8 cellular contexts compared by ENCODE assay signal in the genomic region with DNA sequence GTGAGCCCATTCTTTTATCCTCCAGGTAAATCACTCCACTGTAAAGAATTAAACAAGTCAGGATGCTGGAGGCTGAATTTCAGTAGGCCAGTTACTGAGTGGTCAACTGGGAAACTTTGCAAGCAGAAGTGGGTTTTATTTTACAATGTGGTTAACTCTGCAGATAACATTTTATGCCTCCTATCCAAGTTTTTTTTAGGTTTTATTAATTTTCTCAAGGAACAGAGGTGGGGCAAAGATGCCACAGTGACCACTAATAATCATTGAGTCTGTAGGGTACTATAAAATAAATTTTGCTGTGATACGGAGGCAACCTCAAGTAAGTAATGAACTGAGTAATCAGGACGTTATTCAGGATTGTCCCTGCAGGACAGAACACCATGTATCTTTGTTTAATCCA.
"Had no signal": no experiment of that assay in that cellular context is flagged by ENCODE, and none has a peak within 500 bp of the region (broad histone marks: within the 10 kb centered on the region; RNA-seq: fewer than 3 reads in every experiment).

No MANE protein-coding gene starts in this region.

- ATAC-seq: GM23338, HepG2, K562 had no signal

- H3K4me3 Mint-ChIP-seq: GM23338, H9 had no signal

- H3K27ac ChIP-seq: HL-60 had no signal

- H2AFZ ChIP-seq: GM23338 had no signal

- H3K27ac Mint-ChIP-seq: GM23338, H9 had no signal

- H3K4me3 ChIP-seq: GM23338, K562 had no signal

- FAIRE-seq: H1, H54, HepG2, K562 had no signal

- H3K9me3 Mint-ChIP-seq: GM23338 had no signal

- DNase-seq: H9, HCEC 1CT had no signal

- H3K4me2 ChIP-seq: GM23338 had no signal
